1 cellular context compared by ENCODE assay signal in genomic region chr21:33033094-33033951, GRCh38.
TF ChIP-seq lines count a peak whose summit lies in the region.

No MANE protein-coding gene starts in this region.

TF ChIP-seq in SK-N-SH treated with all-trans-retinoic acid at 6 μM for 48 hours, 23 proteins besides CTCF, POLR2A, EP300 and RAD21 (continued from another document):
- TF ChIP-seq POU6F1 (CRISPR knock-in tag; IDR thresholded peaks at IDR 0.05; ENCODE audit: borderline replicate concordance, low read depth) (no peak), PPARA (CRISPR knock-in tag; IDR thresholded peaks at IDR 0.05; ENCODE audit: borderline replicate concordance) (no peak), CREB5 (CRISPR knock-in tag; IDR thresholded peaks at IDR 0.05; ENCODE audit: low read depth) (no peak), TSHZ2 (CRISPR knock-in tag; IDR thresholded peaks at IDR 0.05) (no peak), ESRRG (CRISPR knock-in tag; IDR thresholded peaks at IDR 0.05) (no peak), ZC3H10 (CRISPR knock-in tag; IDR thresholded peaks at IDR 0.05) (no peak), PATZ1 (CRISPR knock-in tag; IDR thresholded peaks at IDR 0.05; ENCODE audit: borderline replicate concordance) (no peak)
